ENCODE assay signal across 8 cellular contexts in genomic region chr12:103884316-103884715, GRCh38. TPM values are rescaled to one million over a fixed set of nuclear protein-coding genes. Genes with fewer than 3 reads are reported as not detected.
DNase-seq lines count a peak whose midpoint lies in the region; ATAC-seq, FAIRE-seq and TF ChIP-seq lines count a peak whose summit lies in the region.

No MANE protein-coding gene starts in this region.

- ATAC-seq in activated naive CD4-positive, alpha-beta T cell treated with anti-CD3 and anti-CD28 coated beads, Interleukin-2, amount 50 U/mL, for 72 hours, result peak; percentile 40 to 54

- CTCF ChIA-PET in A673 (lab: Charles Lee), result interaction anchor here (1.0 kb wide), 1 partner anchor 225 kb away, joined by 8 read pairs; no protein-coding TSS in a partner anchor

- H3K9me3 ChIP-seq in A673 (ENCODE audit: low read depth, low read length, poor library complexity, severe bottlenecking), result no peaks in the 10 kb centered on the region

- H3K36me3 ChIP-seq in A673 (ENCODE audit: insufficient read depth, low read length, poor library complexity, severe bottlenecking), result no peaks in the 10 kb centered on the region

- DNase-seq in A673 (ENCODE audit: low spot score) (peak; percentile 42), NCI-H2196 treated with DMSO at 0.1 percent for 48 hours (lab: John Stamatoyannopoulos, UW; ENCODE audit: unreplicated experiment) (peak; percentile 13), left kidney (ENCODE audit: low read depth, low spot score) (peak; percentile 49), amniotic stem cell (lab: John Stamatoyannopoulos, UW) (no peak), H54 (ENCODE audit: insufficient read length, low spot score) (no peak), NCI-H2081 treated with DMSO at 0.1 percent for 48 hours (lab: John Stamatoyannopoulos, UW) (no peak)
- no peak for DNase-seq in activated naive CD4-positive, alpha-beta T cell treated with anti-CD3 and anti-CD28 coated beads, Interleukin-2, amount 50 U/mL, for 72 hours (ENCODE audit: low spot score in 2 of 2)

- peak; percentile 54 for TF ChIP-seq CTCF in A673 (conservative IDR thresholded peaks at IDR 0.05; ENCODE audit: low read depth, low read length)

- H3K4me3 ChIP-seq in A673 (ENCODE audit: low read depth, low read length, poor library complexity, severe bottlenecking), result no peak overlapping the region

- intact Hi-C loops in A673 (cut with micrococcal nuclease; ENCODE audit: unreplicated experiment), result loop anchor here (1.0 kb wide), 1 partner anchor 225 kb away; no protein-coding TSS in a partner anchor

- no peaks in the 10 kb centered on the region for H3K36me3 Mint-ChIP-seq in activated naive CD4-positive, alpha-beta T cell treated with anti-CD3 and anti-CD28 coated beads, Interleukin-2, amount 50 U/mL, for 72 hours

- H3K4me1 ChIP-seq in A673 (ENCODE audit: insufficient read depth, low read length, poor library complexity, severe bottlenecking), result no peaks in the 10 kb centered on the region

- no TSS peak for BruUV-seq in A673 (replicated peaks; lab: Mats Ljungman, UMichigan)

- FAIRE-seq in G401.6 (lab: Jason Lieb, UNC) (peak; percentile 91), H54 (lab: Jason Lieb, UNC) (no peak)

- no peak for TF ChIP-seq POLR2A in H54 (IDR thresholded peaks at IDR 0.05; ENCODE audit: low read depth, low read length)

- H3K27ac Mint-ChIP-seq in activated naive CD4-positive, alpha-beta T cell treated with anti-CD3 and anti-CD28 coated beads, Interleukin-2, amount 50 U/mL, for 72 hours, result no peak overlapping the region

- no peaks in the 10 kb centered on the region for H3K9me3 Mint-ChIP-seq in activated naive CD4-positive, alpha-beta T cell treated with anti-CD3 and anti-CD28 coated beads, Interleukin-2, amount 50 U/mL, for 72 hours

- POLR2A ChIA-PET in A673 (lab: Charles Lee; ENCODE audit: low non-redundant PET), result no interaction called here

- H3K27ac ChIP-seq in A673 (ENCODE audit: low read depth, low read length, poor library complexity, severe bottlenecking), result no peak overlapping the region

- no peaks in the 10 kb centered on the region for H3K27me3 ChIP-seq in A673 (replicated peaks; ENCODE audit: insufficient read depth, low read depth, low read length, poor library complexity)

RNA-seq across cellular contexts. Expression of gene NT5DC3, which starts 43.3 kb away (rescaled TPM):
- 18.2 and 19.7 TPM in 2 replicates for total RNA-seq in A673 (2021)
- total RNA-seq in activated naive CD4-positive, alpha-beta T cell treated with anti-CD3 and anti-CD28 coated beads, Interleukin-2, amount 50 U/mL, for 72 hours, result 1 to 10 TPM; 5.4 to 6.7 TPM

RNA-seq across cellular contexts. Expression of gene HSP90B1, which starts 45.9 kb away (rescaled TPM):
- total RNA-seq in A673 (2021), result 955 and 970 TPM in 2 replicates
- total RNA-seq in activated naive CD4-positive, alpha-beta T cell treated with anti-CD3 and anti-CD28 coated beads, Interleukin-2, amount 50 U/mL, for 72 hours, result 100 to 1,000 TPM; 285 to 376 TPM

Comparison
In these comparisons a context has a peak if more than half of its experiments do, and no peak if none do; other contexts are left out.
1. DNase-seq: peak in A673 (single experiment), NCI-H2196 treated with DMSO at 0.1 percent for 48 hours (single experiment) and left kidney (single experiment); none in activated naive CD4-positive, alpha-beta T cell treated with anti-CD3 and anti-CD28 coated beads, Interleukin-2, amount 50 U/mL, for 72 hours (0 of 2), amniotic stem cell (single experiment), H54 (single experiment) and NCI-H2081 treated with DMSO at 0.1 percent for 48 hours (single experiment).